In the genomic region with DNA sequence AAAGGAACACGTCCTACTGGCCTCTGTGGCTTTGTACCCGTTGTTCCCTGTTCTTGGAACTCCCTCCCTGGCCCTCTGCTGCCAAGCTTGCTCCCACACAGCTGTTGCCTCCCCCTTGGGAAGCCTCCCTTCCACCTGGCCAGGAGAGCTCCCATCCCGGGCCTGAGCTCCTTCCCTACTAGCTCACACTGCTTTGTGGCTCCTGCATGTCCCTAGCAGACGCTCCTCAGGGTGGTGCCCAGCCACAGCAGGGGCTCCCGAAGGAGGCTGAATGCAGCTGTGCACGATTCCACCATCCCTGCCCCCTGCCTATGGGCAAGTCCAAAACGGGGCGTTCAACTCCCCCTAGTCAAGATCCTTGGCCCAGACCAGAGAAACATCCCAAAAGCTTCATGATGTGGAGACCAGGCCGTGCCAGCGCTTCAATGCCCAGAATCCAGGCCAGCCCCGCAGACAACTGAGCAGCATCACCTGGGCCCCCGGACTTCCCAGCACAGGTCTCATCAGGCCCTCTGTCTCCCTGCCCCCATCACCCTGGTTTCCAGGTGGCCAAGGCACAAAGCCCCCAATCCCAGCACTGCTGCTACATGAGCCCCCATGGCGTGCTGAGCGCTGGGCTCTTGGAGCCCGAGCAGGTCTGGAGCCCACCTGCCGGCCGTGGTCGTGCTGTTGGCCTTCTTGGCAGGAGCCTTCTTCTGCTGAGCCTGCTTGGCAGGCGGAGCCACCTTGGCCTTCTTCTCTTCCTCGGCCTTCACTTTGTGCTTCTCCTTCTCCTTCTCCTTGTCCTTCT, we compare ENCODE assay signal across 19 cellular contexts. TPM values are rescaled to one million over a fixed set of nuclear protein-coding genes. Genes with fewer than 3 reads are reported as not detected.
A peak's percentile ranks its signal among the peaks of the same experiment; 100 is the strongest.
DNase-seq lines count a peak whose midpoint lies in the region; ATAC-seq and TF ChIP-seq lines count a peak whose summit lies in the region.
"Had no signal": no experiment of that assay in that cellular context is flagged by ENCODE, and none has a peak within 500 bp of the region (broad histone marks: within the 10 kb centered on the region; RNA-seq: fewer than 3 reads in every experiment).

No MANE protein-coding gene starts in this region.

- H3K27ac Mint-ChIP-seq in chondrocyte (ENCODE audit: unreplicated experiment) (peak overlapping the region; percentile 36), memory B cell (peak overlapping the region; percentile 62)
- H3K27ac Mint-ChIP-seq: GM23338 had no signal

- H3K27me3 Mint-ChIP-seq in chondrocyte (ENCODE audit: low read depth) (no peaks in the 10 kb centered on the region), memory B cell (no peaks in the 10 kb centered on the region)
- H3K27me3 Mint-ChIP-seq: CD4-positive, CD25-positive, alpha-beta regulatory T cell had no signal

- no peaks in the 10 kb centered on the region for H3K4me1 Mint-ChIP-seq in chondrocyte (ENCODE audit: low read depth)
- H3K4me1 Mint-ChIP-seq in memory B cell, result no peaks in the 10 kb centered on the region
- H3K4me1 Mint-ChIP-seq: CD4-positive, CD25-positive, alpha-beta regulatory T cell; GM23338 had no signal

- no peak for TF ChIP-seq CTCF in chondrocyte (IDR thresholded peaks at IDR 0.05)

- H3K4me3 Mint-ChIP-seq in chondrocyte (ENCODE audit: unreplicated experiment) (no peak overlapping the region), memory B cell (no peak overlapping the region)
- H3K4me3 Mint-ChIP-seq: CD4-positive, CD25-positive, alpha-beta regulatory T cell; GM23338 had no signal

- peaks cover 43% of the 10 kb centered on the region for H3K36me3 Mint-ChIP-seq in chondrocyte (ENCODE audit: low read depth)
- peaks cover 39% of the 10 kb centered on the region for H3K36me3 Mint-ChIP-seq in memory B cell

- ATAC-seq in memory B cell (ENCODE audit: low read depth) (no peak), HG03571 (IDR thresholded peaks at IDR 0.05; ENCODE audit: unreplicated experiment) (no peak)
- ATAC-seq: GM23338, K562 had no signal

- peaks cover 10% of the 10 kb centered on the region for H3K9me3 Mint-ChIP-seq in chondrocyte (ENCODE audit: low read depth)
- H3K9me3 Mint-ChIP-seq in memory B cell, result peaks cover 8% of the 10 kb centered on the region
- H3K9me3 Mint-ChIP-seq: GM23338 had no signal

- DNase-seq in D341Med (ENCODE audit: low spot score), result peak; percentile 12
- peak; percentile 82 for DNase-seq in chondrocyte (ENCODE audit: low spot score)
- DNase-seq in memory B cell (ENCODE audit: low spot score in 2 of 2), result no peak
- peak; percentile 14 for DNase-seq in pons (ENCODE audit: low spot score)
- no peak for DNase-seq in mucosa of gallbladder (ENCODE audit: low spot score)
- no peak for DNase-seq in NCI-H1694 treated with DMSO at 0.1 percent for 48 hours (lab: John Stamatoyannopoulos, UW)
- DNase-seq: ACHN; AML-193; CD4-positive, CD25-positive, alpha-beta regulatory T cell; DMS79 treated with DMSO at 0.1 percent for 48 hours; NCI-H1417 treated with DMSO at 0.1 percent for 48 hours; NCI-H2029; NCI-H2171 treated with DMSO at 0.1 percent for 48 hours; NCI-H748 treated with DMSO at 0.1 percent for 48 hours; OCI-M1; SJCRH30 had no signal

RNA-seq across cellular contexts. Expression of a gene that starts 14.3 kb away (rescaled TPM):
- 13.7 to 27.6 TPM (median 15.7 TPM) in 3 replicates for total RNA-seq in chondrocyte
- total RNA-seq in mucosa of gallbladder, result 31.0 TPM

RNA-seq across cellular contexts. Expression of a gene that starts 28.2 kb away (rescaled TPM):
- 48.7 to 59.0 TPM (median 49.0 TPM) in 3 replicates for total RNA-seq in chondrocyte
- total RNA-seq in mucosa of gallbladder, result 70.4 TPM

RNA-seq across cellular contexts. Expression of a gene that starts 47.5 kb away (rescaled TPM):
- total RNA-seq in chondrocyte (17.7 to 34.2 TPM (median 19.3 TPM) in 3 replicates), mucosa of gallbladder (64.4 TPM)

Comparison
In these comparisons a context has a peak if more than half of its experiments do, and no peak if none do; other contexts are left out.
1. DNase-seq: peak in D341Med (single experiment), chondrocyte (single experiment) and pons (single experiment); none in memory B cell (0 of 2), mucosa of gallbladder (single experiment) and NCI-H1694 treated with DMSO at 0.1 percent for 48 hours (single experiment).